In the genomic region with DNA sequence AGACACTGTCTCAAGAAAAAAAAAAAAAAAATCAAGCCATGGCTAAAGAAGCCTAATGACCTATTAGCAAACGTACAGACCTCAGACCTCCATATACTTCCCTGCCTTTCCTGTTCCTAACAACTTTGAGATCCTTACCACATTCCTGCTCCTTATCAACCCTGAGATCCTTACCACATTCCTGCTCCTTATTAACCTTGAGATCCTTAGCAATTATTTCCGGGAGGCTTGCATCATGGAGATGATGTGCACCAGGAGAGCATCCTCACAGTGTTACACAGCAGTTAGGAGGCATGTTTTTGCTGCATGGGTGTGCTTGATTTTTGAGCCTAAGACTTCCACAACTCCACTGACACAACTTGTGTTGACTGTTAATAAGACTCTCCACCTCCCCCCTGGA, we compare ENCODE assay signal across 17 cellular contexts.
"Had no signal": no experiment of that assay in that cellular context is flagged by ENCODE, and none has a peak within 500 bp of the region (broad histone marks: within the 10 kb centered on the region; RNA-seq: fewer than 3 reads in every experiment).

No MANE protein-coding gene starts in this region.

- H3K4me3 ChIP-seq: esophagus muscularis mucosa, left lung, lung, spleen, tibial nerve had no signal

- H3K9me3 ChIP-seq: esophagus muscularis mucosa, left lung, spleen, tibial nerve had no signal

- DNase-seq: activated CD4-positive, alpha-beta memory T cell treated with anti-CD3 and anti-CD28 coated beads for 36 hours; activated CD4-positive, alpha-beta T cell treated with anti-CD3 and anti-CD28 coated beads, Interleukin-2, amount 10 ng/mL, durations not matched to agents 24 days and 14 days; activated CD4-positive, CD25-positive, alpha-beta regulatory T cell treated with anti-CD3 and anti-CD28 coated beads, Interleukin-2, amount 50 U/mL, for 72 hours; activated naive CD8-positive, alpha-beta T cell treated with anti-CD3 and anti-CD28 coated beads, Interleukin-2, amount 50 U/mL, for 24 hours; activated T-cell treated with anti-CD3 and anti-CD28 coated beads, Interleukin-2, amount 50 U/mL, for 48 hours; endodermal cell; foreskin melanocyte; left lung; posterior cingulate gyrus; right cardiac atrium; spleen; stimulated activated naive CD4-positive, alpha-beta T cell; T-helper 1 cell; WERI-Rb-1 had no signal

- H3K27ac ChIP-seq: esophagus muscularis mucosa, left lung, spleen, tibial nerve, WERI-Rb-1 had no signal

- H3K27me3 ChIP-seq: esophagus muscularis mucosa, left lung, spleen, tibial nerve had no signal

- ATAC-seq: activated naive CD8-positive, alpha-beta T cell treated with anti-CD3 and anti-CD28 coated beads, Interleukin-2, amount 50 U/mL, for 24 hours; left lung; right cardiac atrium had no signal

- H3K4me1 ChIP-seq: left lung had no signal

- H3K36me3 ChIP-seq: esophagus muscularis mucosa, left lung, spleen, tibial nerve, WERI-Rb-1 had no signal
